Comparison of ENCODE assay signal across 10 cellular contexts in genomic region chr2:18991177-18992168, GRCh38.
DNase-seq lines count a peak whose midpoint lies in the region; ATAC-seq and TF ChIP-seq lines count a peak whose summit lies in the region.
"Had no signal": no experiment of that assay in that cellular context is flagged by ENCODE, and none has a peak within 500 bp of the region (broad histone marks: within the 10 kb centered on the region; RNA-seq: fewer than 3 reads in every experiment).

No MANE protein-coding gene starts in this region.

- peak overlapping the region; percentile 48 for H3K27ac ChIP-seq in brain microvascular endothelial cell
- H3K27ac ChIP-seq in lower lobe of right lung = peak overlapping the region; percentile 7

- H3K4me1 ChIP-seq in lower lobe of right lung = peaks cover 5% of the 10 kb centered on the region

- DNase-seq in ACHN (peak; percentile 47), NCI-H1092 (lab: John Stamatoyannopoulos, UW) (peak; percentile 87), brain microvascular endothelial cell (peak; percentile 48), lower lobe of right lung (peak; percentile 54)
- no peak for DNase-seq in activated CD4-positive, alpha-beta T cell treated with anti-CD3 and anti-CD28 coated beads, Interleukin-2, amount 50 U/mL, for 4 hours
- DNase-seq: activated T-cell treated with anti-CD3 and anti-CD28 coated beads, Interleukin-2, amount 50 U/mL, for 48 hours; DND-41 had no signal

- no peaks in the 10 kb centered on the region for H3K36me3 ChIP-seq in brain microvascular endothelial cell (replicated peaks)
- no peaks in the 10 kb centered on the region for H3K36me3 ChIP-seq in lower lobe of right lung

- ATAC-seq in lower lobe of right lung = peak; percentile 51 to 69
- ATAC-seq in GM19452 (IDR thresholded peaks at IDR 0.05; ENCODE audit: unreplicated experiment) = no peak
- ATAC-seq in GM18861 (IDR thresholded peaks at IDR 0.05; ENCODE audit: unreplicated experiment) = no peak
- no peak for ATAC-seq in GM21619 (IDR thresholded peaks at IDR 0.05; ENCODE audit: unreplicated experiment)

- no peaks in the 10 kb centered on the region for H3K9me3 ChIP-seq in lower lobe of right lung

- H3K4me3 ChIP-seq in brain microvascular endothelial cell (ENCODE audit: low read depth, low read length) = no peak overlapping the region
- H3K4me3 ChIP-seq in lower lobe of right lung = no peak overlapping the region

- in situ Hi-C loops in ACHN (cut with HindIII; ENCODE audit: low pct_ligation_motif_present, low pct_unique_long_range_greater_than_20kb, low sequenced_read_pairs) (no loop called here), brain microvascular endothelial cell (cut with HindIII; ENCODE audit: low pct_ligation_motif_present, low sequenced_read_pairs) (no loop called here)

- no peaks in the 10 kb centered on the region for H3K27me3 ChIP-seq in brain microvascular endothelial cell (replicated peaks)
- no peaks in the 10 kb centered on the region for H3K27me3 ChIP-seq in lower lobe of right lung (ENCODE audit: low read depth)

- intact Hi-C loops in lower lobe of right lung (cut with DNase I) = no loop called here

- TF ChIP-seq CTCF in brain microvascular endothelial cell (IDR thresholded peaks at IDR 0.05; ENCODE audit: low read depth, low read length, missing control alignments) (no peak), lower lobe of right lung (IDR thresholded peaks at IDR 0.05) (no peak)

Comparison
In these comparisons a context has a peak if more than half of its experiments do, and no peak if none do; other contexts are left out.
1. DNase-seq: peak in ACHN (single experiment), NCI-H1092 (single experiment), brain microvascular endothelial cell (single experiment) and lower lobe of right lung (single experiment); none in activated CD4-positive, alpha-beta T cell treated with anti-CD3 and anti-CD28 coated beads, Interleukin-2, amount 50 U/mL, for 4 hours (0 of 2).
2. ATAC-seq: peak in lower lobe of right lung (2 of 2); none in GM19452 (single experiment), GM18861 (single experiment) and GM21619 (single experiment).